9 cellular contexts compared by ENCODE assay signal in genomic region chr7:38232475-38233366, GRCh38. TPM values are rescaled to one million over a fixed set of nuclear protein-coding genes. Genes with fewer than 3 reads are reported as not detected.
DNase-seq lines count a peak whose midpoint lies in the region; ATAC-seq and TF ChIP-seq lines count a peak whose summit lies in the region.
"Had no signal": no experiment of that assay in that cellular context is flagged by ENCODE, and none has a peak within 500 bp of the region (broad histone marks: within the 10 kb centered on the region; RNA-seq: fewer than 3 reads in every experiment).

No MANE protein-coding gene starts in this region.

- 78% methylated on average over 11 of the region's 11 CpGs for WGBS in prostate gland
- WGBS in mammary epithelial cell (ENCODE audit: low coverage, missing lambda C conversion rate): 88% methylated on average over 11 of the region's 11 CpGs

- no peak overlapping the region for H3K9ac ChIP-seq in mammary epithelial cell (ENCODE audit: insufficient read depth, low read length)

- peaks cover 27% of the 10 kb centered on the region for H3K4me1 ChIP-seq in SJSA1 (replicated peaks)
- no peaks in the 10 kb centered on the region for H3K4me1 ChIP-seq in prostate gland (replicated peaks)
- H3K4me1 ChIP-seq in mammary epithelial cell (ENCODE audit: insufficient read depth, low read length): no peaks in the 10 kb centered on the region
- H3K4me1 ChIP-seq in Caco-2: no peaks in the 10 kb centered on the region

- H3K4me1 Mint-ChIP-seq in Caco-2 (ENCODE audit: low read depth, unreplicated experiment): no peaks in the 10 kb centered on the region

- BruUV-seq in mammary epithelial cell (replicated peaks; lab: Mats Ljungman, UMichigan) (no TSS peak), Caco-2 (replicated peaks; lab: Mats Ljungman, UMichigan) (no TSS peak)

- dilution Hi-C loops in mammary epithelial cell (cut with HindIII; ENCODE audit: low sequenced_read_pairs): no loop called here

- TF ChIP-seq CTCF in prostate gland (IDR thresholded peaks at IDR 0.05) (no peak), mammary epithelial cell (conservative IDR thresholded peaks at IDR 0.05 in 1 of 2, IDR thresholded peaks at IDR 0.05 in 1 of 2; ENCODE audit: extremely low read depth in 1 of 2, insufficient read depth in 1 of 2, low read depth in 1 of 2, low read length in 2 of 2) (no peak), Caco-2 (IDR thresholded peaks at IDR 0.05; ENCODE audit: insufficient read depth in 1 of 2, low read depth in 1 of 2, low read length in 1 of 2, severe bottlenecking in 1 of 2, unreplicated experiment in 1 of 2) (no peak)

- no peaks in the 10 kb centered on the region for H3K9me3 Mint-ChIP-seq in Caco-2 (ENCODE audit: unreplicated experiment)

- no peak overlapping the region for H3K4me2 ChIP-seq in mammary epithelial cell (ENCODE audit: insufficient read depth, low read depth, low read length)

- ATAC-seq in GM18499 (IDR thresholded peaks at IDR 0.05; ENCODE audit: insufficient read depth, unreplicated experiment) (peak; percentile 49), HG02870 (IDR thresholded peaks at IDR 0.05; ENCODE audit: unreplicated experiment) (peak; percentile 68)

- H3K36me3 ChIP-seq in SJSA1 (peaks cover 29% of the 10 kb centered on the region), prostate gland (no peaks in the 10 kb centered on the region), mammary epithelial cell (ENCODE audit: insufficient read depth, low read length) (peaks cover 2% of the 10 kb centered on the region), Caco-2 (ENCODE audit: control insufficient read depth, insufficient read depth, low read length) (no peaks in the 10 kb centered on the region)

- no peak overlapping the region for H3K4me3 Mint-ChIP-seq in Caco-2 (ENCODE audit: unreplicated experiment)

- intact Hi-C loops in prostate gland (cut with DNase I): no loop called here
- intact Hi-C loops in mammary epithelial cell (cut with micrococcal nuclease): no loop called here
- intact Hi-C loops in Caco-2 (cut with micrococcal nuclease; ENCODE audit: unreplicated experiment): no loop called here

- H3K27ac Mint-ChIP-seq in Caco-2 (ENCODE audit: unreplicated experiment): no peak overlapping the region

- H4K20me1 ChIP-seq in mammary epithelial cell (ENCODE audit: insufficient read depth, low read length): no peaks in the 10 kb centered on the region

- POLR2A ChIA-PET in Caco-2 (lab: Charles Lee): no interaction called here

- H3K79me2 ChIP-seq in mammary epithelial cell (ENCODE audit: insufficient read depth, low read length): no peaks in the 10 kb centered on the region

- H3K9me3 ChIP-seq in SJSA1 (replicated peaks) (no peaks in the 10 kb centered on the region), prostate gland (no peaks in the 10 kb centered on the region), mammary epithelial cell (replicated peaks; ENCODE audit: insufficient read depth, low read length) (no peaks in the 10 kb centered on the region), Caco-2 (no peaks in the 10 kb centered on the region)
- H3K9me3 ChIP-seq: heart left ventricle had no signal

- in situ Hi-C loops in mammary epithelial cell (cut with MboI; ENCODE audit: low sequenced_read_pairs in 2 of 2): no loop called here

- H3K27ac ChIP-seq in SJSA1 (0 out of 2 replicates have a peak overlapping the region, but pooled peaks have one; percentile 8), prostate gland (peak overlapping the region; percentile 58 to 83), mammary epithelial cell (ENCODE audit: insufficient read depth, low read depth, low read length) (no peak overlapping the region)

- DNase-seq in SJSA1 (ENCODE audit: low read depth in 1 of 2, low spot score in 2 of 2) (peak; percentile 76 to 84), prostate gland (ENCODE audit: low spot score) (no peak), mammary epithelial cell (no peak), Caco-2 (no peak), DMS79 (lab: John Stamatoyannopoulos, UW) (no peak)
- peak; percentile 4 to 35 (median 16) for DNase-seq in activated naive CD4-positive, alpha-beta T cell (lab: John Stamatoyannopoulos, UW)

- CTCF ChIA-PET in mammary epithelial cell (lab: Charles Lee; ENCODE audit: low non-redundant PET): no interaction called here
- CTCF ChIA-PET in Caco-2 (lab: Charles Lee): no interaction called here

- H3K4me3 ChIP-seq in SJSA1 (no peak overlapping the region), prostate gland (no peak overlapping the region), mammary epithelial cell (replicated peaks in 1 of 3; ENCODE audit: insufficient read depth in 1 of 3, low read depth in 2 of 3, low read length in 3 of 3) (no peak overlapping the region), Caco-2 (ENCODE audit: low read depth, low read length) (no peak overlapping the region)
- H3K4me3 ChIP-seq: heart left ventricle had no signal

- H3K27me3 Mint-ChIP-seq in Caco-2 (ENCODE audit: insufficient read depth, unreplicated experiment): peaks cover under 1% of the 10 kb centered on the region

- no peak for TF ChIP-seq POLR2A in prostate gland (IDR thresholded peaks at IDR 0.05)

- H3K36me3 Mint-ChIP-seq in Caco-2 (ENCODE audit: insufficient read depth, unreplicated experiment): peaks cover 5% of the 10 kb centered on the region

- H2AFZ ChIP-seq in mammary epithelial cell (ENCODE audit: low read depth, low read length): no peak overlapping the region

- H3K27me3 ChIP-seq in SJSA1 (replicated peaks) (0 out of 2 replicates have a peak, but pooled peaks cover 3% of the 10 kb centered on the region), prostate gland (replicated peaks; ENCODE audit: insufficient read depth) (no peaks in the 10 kb centered on the region), mammary epithelial cell (ENCODE audit: insufficient read depth, low read length) (no peaks in the 10 kb centered on the region), Caco-2 (replicated peaks; ENCODE audit: control insufficient read depth, insufficient read depth, low read length) (no peaks in the 10 kb centered on the region)
- H3K27me3 ChIP-seq: heart left ventricle had no signal

RNA-seq across cellular contexts. Expression of gene STARD3NL, which starts 54.7 kb away (rescaled TPM):
- total RNA-seq in SJSA1 (2014; rRNA removed; shearing (Covaris generic)): 117 and 207 TPM in 2 replicates
- 10 to 100 TPM; 49.0 to 78.3 TPM for total RNA-seq in prostate gland
- total RNA-seq in mammary epithelial cell: 10 to 100 TPM; 27.9 to 32.2 TPM
- 31.1 TPM for polyA plus RNA-seq in mammary epithelial cell
- 36.2 TPM for polyA minus RNA-seq in mammary epithelial cell
- 32.6 and 33.5 TPM in 2 replicates for total RNA-seq in Caco-2 (2022)

Comparison
In these comparisons a context has a peak if more than half of its experiments do, and no peak if none do; other contexts are left out.
1. DNase-seq: peak in SJSA1 (2 of 2) and activated naive CD4-positive, alpha-beta T cell (4 of 4); none in prostate gland (single experiment), mammary epithelial cell (single experiment), Caco-2 (0 of 2) and DMS79 (single experiment).